Comparison of ENCODE assay signal across 1 cellular context in genomic region chr3:33848624-33849347, GRCh38.
TF ChIP-seq lines count a peak whose summit lies in the region.

No MANE protein-coding gene starts in this region.

TF ChIP-seq in WTC11, 78 proteins besides CTCF, POLR2A, EP300 and RAD21 (continued from another document):
- TF ChIP-seq, protein P1, sequence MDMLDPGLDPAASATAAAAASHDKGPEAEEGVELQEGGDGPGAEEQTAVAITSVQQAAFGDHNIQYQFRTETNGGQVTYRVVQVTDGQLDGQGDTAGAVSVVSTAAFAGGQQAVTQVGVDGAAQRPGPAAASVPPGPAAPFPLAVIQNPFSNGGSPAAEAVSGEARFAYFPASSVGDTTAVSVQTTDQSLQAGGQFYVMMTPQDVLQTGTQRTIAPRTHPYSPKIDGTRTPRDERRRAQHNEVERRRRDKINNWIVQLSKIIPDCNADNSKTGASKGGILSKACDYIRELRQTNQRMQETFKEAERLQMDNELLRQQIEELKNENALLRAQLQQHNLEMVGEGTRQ (CRISPR knock-in tag; IDR thresholded peaks at IDR 0.05), result no peak
- TF ChIP-seq RELA (CRISPR knock-in tag; IDR thresholded peaks at IDR 0.05; ENCODE audit: borderline replicate concordance) (no peak), ELF4 (CRISPR knock-in tag; IDR thresholded peaks at IDR 0.05; ENCODE audit: low read depth) (no peak), FOXK1 (CRISPR knock-in tag; IDR thresholded peaks at IDR 0.05) (no peak), NFYB (CRISPR knock-in tag; conservative IDR thresholded peaks at IDR 0.05; ENCODE audit: low read depth) (no peak)
TF ChIP-seq in WTC11: peak in this region for 0.
